Comparison of ENCODE assay signal across 31 cellular contexts in the genomic region with DNA sequence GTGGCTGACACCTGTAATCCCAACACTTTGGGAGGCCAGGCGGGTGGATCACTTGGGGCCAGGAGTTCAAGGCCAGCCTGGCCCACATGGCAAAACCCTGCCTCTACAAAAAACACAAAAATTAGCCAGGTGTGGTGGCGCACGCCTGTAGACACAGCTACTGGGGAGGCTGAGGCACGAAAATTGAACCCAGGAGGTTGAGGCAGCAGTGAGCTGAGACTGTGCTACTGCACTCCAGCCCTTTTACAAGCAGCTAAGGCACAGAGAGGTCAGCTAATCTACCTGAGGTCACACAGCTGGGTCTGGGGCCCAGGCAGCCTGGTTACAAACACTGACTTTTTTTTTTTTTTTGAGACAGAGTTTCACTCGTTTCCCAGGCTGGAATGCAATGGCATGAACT.
"Had no signal": no experiment of that assay in that cellular context is flagged by ENCODE, and none has a peak within 500 bp of the region (broad histone marks: within the 10 kb centered on the region; RNA-seq: fewer than 3 reads in every experiment).

No MANE protein-coding gene starts in this region.

- H3K27me3 Mint-ChIP-seq: activated CD4-positive, alpha-beta memory T cell treated with anti-CD3 and anti-CD28 coated beads for 36 hours; activated naive CD4-positive, alpha-beta T cell treated with anti-CD3 and anti-CD28 coated beads, Interleukin-2, amount 10 ng/mL, durations not matched to agents 7 days and 5 days; activated naive CD8-positive, alpha-beta T cell treated with anti-CD3 and anti-CD28 coated beads, Interleukin-2, amount 10 ng/mL, durations not matched to agents 7 days and 5 days; naive thymus-derived CD4-positive, alpha-beta T cell; stimulated activated naive CD8-positive, alpha-beta T cell treated with anti-CD3 and anti-CD28 coated beads, Interleukin-15, amount 100 ng/mL, for 72 hours had no signal

- H3K4me3 Mint-ChIP-seq: activated CD4-positive, alpha-beta memory T cell treated with anti-CD3 and anti-CD28 coated beads for 36 hours; activated naive CD4-positive, alpha-beta T cell treated with anti-CD3 and anti-CD28 coated beads, Interleukin-2, amount 10 ng/mL, durations not matched to agents 7 days and 5 days; activated naive CD8-positive, alpha-beta T cell treated with anti-CD3 and anti-CD28 coated beads, Interleukin-2, amount 10 ng/mL, durations not matched to agents 7 days and 5 days; activated T-helper 1 cell treated with anti-CD3 and anti-CD28 coated beads, Interleukin-12 subunit alpha, Interleukin-12 subunit beta, Interleukin-2, Interleukin-4 antibody, amounts not matched to agents 30 ng/mL and 10 ng/mL and 1 ng/mL, durations not matched to agents 14 hours and 24 hours and 36 hours; brain; immature natural killer cell; mesothelial cell of epicardium; naive thymus-derived CD4-positive, alpha-beta T cell; stimulated activated naive CD8-positive, alpha-beta T cell treated with anti-CD3 and anti-CD28 coated beads, Interleukin-15, amount 100 ng/mL, for 72 hours; T-helper 1 cell treated with Interleukin-12 subunit alpha and Interleukin-12 subunit beta and Interleukin-4 antibody, amounts not matched to agents 30 μg/mL and 1 μg/mL, for 36 hours had no signal

- ATAC-seq: activated CD4-positive, CD25-positive, alpha-beta regulatory T cell treated with anti-CD3 and anti-CD28 coated beads, Interleukin-2, amount 50 U/mL, for 24 hours; left colon; naive thymus-derived CD4-positive, alpha-beta T cell; stimulated activated naive CD8-positive, alpha-beta T cell treated with anti-CD3 and anti-CD28 coated beads, Interleukin-15, amount 100 ng/mL, for 72 hours had no signal

- H2AFZ ChIP-seq: neural progenitor cell, parathyroid adenoma had no signal

- H3K36me3 Mint-ChIP-seq: activated CD4-positive, alpha-beta memory T cell treated with anti-CD3 and anti-CD28 coated beads for 36 hours; brain; mesothelial cell of epicardium; neural progenitor cell had no signal

- H3K36me3 ChIP-seq: ascending aorta, cardiac muscle cell, heart left ventricle, neural progenitor cell, upper lobe of left lung had no signal

- H3K9ac ChIP-seq: neural progenitor cell, parathyroid adenoma had no signal

- FAIRE-seq: endothelial cell of umbilical vein, kidney had no signal

- H3K27ac ChIP-seq: ascending aorta, neural progenitor cell, parathyroid adenoma, psoas muscle, upper lobe of left lung, WERI-Rb-1 had no signal

- H3K9me3 Mint-ChIP-seq: activated CD4-positive, alpha-beta memory T cell treated with anti-CD3 and anti-CD28 coated beads for 36 hours; activated naive CD4-positive, alpha-beta T cell treated with anti-CD3 and anti-CD28 coated beads, Interleukin-2, amount 10 ng/mL, durations not matched to agents 7 days and 5 days; activated naive CD8-positive, alpha-beta T cell treated with anti-CD3 and anti-CD28 coated beads, Interleukin-2, amount 10 ng/mL, durations not matched to agents 7 days and 5 days; activated T-helper 1 cell treated with anti-CD3 and anti-CD28 coated beads, Interleukin-12 subunit alpha, Interleukin-12 subunit beta, Interleukin-2, Interleukin-4 antibody, amounts not matched to agents 30 ng/mL and 10 ng/mL and 1 ng/mL, durations not matched to agents 14 hours and 24 hours and 36 hours; brain; immature natural killer cell; mesothelial cell of epicardium; naive thymus-derived CD4-positive, alpha-beta T cell; neural progenitor cell; stimulated activated naive CD8-positive, alpha-beta T cell treated with anti-CD3 and anti-CD28 coated beads, Interleukin-15, amount 100 ng/mL, for 72 hours; T-helper 1 cell treated with Interleukin-12 subunit alpha and Interleukin-12 subunit beta and Interleukin-4 antibody, amounts not matched to agents 30 μg/mL and 1 μg/mL, for 36 hours had no signal

- H3K4me1 ChIP-seq: neural progenitor cell had no signal

- H3K27me3 ChIP-seq: ascending aorta, cardiac muscle cell, heart left ventricle, neural progenitor cell, spleen, upper lobe of left lung had no signal

- DNase-seq: activated CD4-positive, alpha-beta memory T cell treated with anti-CD3 and anti-CD28 coated beads for 36 hours; activated CD4-positive, alpha-beta T cell treated with anti-CD3 and anti-CD28 coated beads for 48 hours; activated CD8-positive, alpha-beta memory T cell treated with anti-CD3 and anti-CD28 coated beads, Interleukin-2, amount 50 U/mL, for 4 hours; activated gamma-delta T cell; activated naive CD4-positive, alpha-beta T cell treated with anti-CD3 and anti-CD28 coated beads, Interleukin-2, amount 10 ng/mL, durations not matched to agents 7 days and 5 days; activated naive CD8-positive, alpha-beta T cell treated with anti-CD3 and anti-CD28 coated beads, Interleukin-2, amount 10 ng/mL, durations not matched to agents 7 days and 5 days; activated T-cell treated with anti-CD3 and anti-CD28 coated beads, Interleukin-2, amount 50 U/mL, for 1 hour; hypothalamus; immature natural killer cell; kidney; left colon; naive thymus-derived CD4-positive, alpha-beta T cell; occipital lobe; psoas muscle; spleen; stimulated activated naive CD8-positive, alpha-beta T cell treated with anti-CD3 and anti-CD28 coated beads, Interleukin-15, amount 100 ng/mL, for 72 hours; substantia nigra; T1000; upper lobe of left lung; WERI-Rb-1 had no signal

- H3K4me3 ChIP-seq: ascending aorta, cardiac muscle cell, heart left ventricle, neural progenitor cell, psoas muscle, spleen, upper lobe of left lung had no signal

- H3K27ac Mint-ChIP-seq: activated CD4-positive, alpha-beta memory T cell treated with anti-CD3 and anti-CD28 coated beads for 36 hours; activated naive CD4-positive, alpha-beta T cell treated with anti-CD3 and anti-CD28 coated beads, Interleukin-2, amount 10 ng/mL, durations not matched to agents 7 days and 5 days; activated naive CD8-positive, alpha-beta T cell treated with anti-CD3 and anti-CD28 coated beads, Interleukin-2, amount 10 ng/mL, durations not matched to agents 7 days and 5 days; activated T-helper 1 cell treated with anti-CD3 and anti-CD28 coated beads, Interleukin-12 subunit alpha, Interleukin-12 subunit beta, Interleukin-2, Interleukin-4 antibody, amounts not matched to agents 30 ng/mL and 10 ng/mL and 1 ng/mL, durations not matched to agents 14 hours and 24 hours and 36 hours; mesothelial cell of epicardium had no signal

- H3K9me3 ChIP-seq: ascending aorta, heart left ventricle, psoas muscle, spleen, upper lobe of left lung had no signal

- H3K4me2 ChIP-seq: neural progenitor cell had no signal
